1 cellular context compared by ENCODE assay signal in genomic region chr12:56636675-56637540, GRCh38.
TF ChIP-seq lines count a peak whose summit lies in the region.

No MANE protein-coding gene starts in this region.

TF ChIP-seq in HepG2, 621 proteins besides CTCF, POLR2A, EP300 and RAD21 (continued from another document and continues in another):
- TF ChIP-seq TBX2 (CRISPR knock-in tag; IDR thresholded peaks at IDR 0.05; ENCODE audit: borderline replicate concordance) (peak; percentile 67), THAP9 (CRISPR knock-in tag; IDR thresholded peaks at IDR 0.05; ENCODE audit: borderline replicate concordance) (no peak), ZBTB42 (CRISPR knock-in tag; IDR thresholded peaks at IDR 0.05) (no peak), ZNF678 (CRISPR knock-in tag; IDR thresholded peaks at IDR 0.05) (no peak), ZMAT3 (CRISPR knock-in tag; conservative IDR thresholded peaks at IDR 0.05) (no peak), ZNF780A (CRISPR knock-in tag; IDR thresholded peaks at IDR 0.05) (no peak), SNAPC2 (CRISPR knock-in tag; IDR thresholded peaks at IDR 0.05) (no peak), SNAI1 (CRISPR knock-in tag; IDR thresholded peaks at IDR 0.05; ENCODE audit: borderline replicate concordance) (no peak), MEF2D (CRISPR knock-in tag; IDR thresholded peaks at IDR 0.05) (peak; percentile 42; the same call in 1 of the 2 replicates), ZNF83 (CRISPR knock-in tag; IDR thresholded peaks at IDR 0.05; ENCODE audit: borderline replicate concordance) (no peak), ZNF547 (CRISPR knock-in tag; IDR thresholded peaks at IDR 0.05) (no peak), REPIN1 (CRISPR knock-in tag; IDR thresholded peaks at IDR 0.05; ENCODE audit: borderline replicate concordance, low read depth) (peak; percentile 68; the same call in 1 of the 2 replicates), ISL2 (CRISPR knock-in tag; IDR thresholded peaks at IDR 0.05) (peak; percentile 39; the same call in 1 of the 2 replicates), ZNF382 (CRISPR knock-in tag; IDR thresholded peaks at IDR 0.05; ENCODE audit: borderline replicate concordance) (no peak), MBNL3 (CRISPR knock-in tag; conservative IDR thresholded peaks at IDR 0.05) (no peak), HCFC1 (IDR thresholded peaks at IDR 0.05; ENCODE audit: low read depth, low read length) (no peak), UBTF (CRISPR knock-in tag; IDR thresholded peaks at IDR 0.05) (no peak), ARID3A (IDR thresholded peaks at IDR 0.05; ENCODE audit: low read depth, low read length) (peak; percentile 37; the same call in 1 of the 2 replicates), ZSCAN25 (CRISPR knock-in tag; IDR thresholded peaks at IDR 0.05) (no peak), ZNF251 (CRISPR knock-in tag; IDR thresholded peaks at IDR 0.05) (no peak), ZXDC (CRISPR knock-in tag; IDR thresholded peaks at IDR 0.05) (no peak), ZSCAN21 (CRISPR knock-in tag; IDR thresholded peaks at IDR 0.05; ENCODE audit: borderline replicate concordance) (no peak), PHF21A (CRISPR knock-in tag; IDR thresholded peaks at IDR 0.05) (peak; percentile 95), FUBP1 (CRISPR knock-in tag; IDR thresholded peaks at IDR 0.05; ENCODE audit: borderline replicate concordance) (no peak), FOXC1 (CRISPR knock-in tag; IDR thresholded peaks at IDR 0.05; ENCODE audit: borderline replicate concordance) (no peak), CREB1 (IDR thresholded peaks at IDR 0.05) (peak; percentile 76), CREB1 (CRISPR knock-in tag; IDR thresholded peaks at IDR 0.05) (peak; percentile 91), ZNF792 (CRISPR knock-in tag; IDR thresholded peaks at IDR 0.05) (peak; percentile 67), HNF4A (CRISPR knock-in tag; IDR thresholded peaks at IDR 0.05) (peak; percentile 53), BCL3 (CRISPR knock-in tag; IDR thresholded peaks at IDR 0.05) (no peak), ZNF660 (CRISPR knock-in tag; IDR thresholded peaks at IDR 0.05; ENCODE audit: borderline replicate concordance, low read depth) (no peak), ZNF619 (CRISPR knock-in tag; IDR thresholded peaks at IDR 0.05) (no peak), KMT2A (CRISPR knock-in tag; IDR thresholded peaks at IDR 0.05) (peak; percentile 78; the same call in 1 of the 2 replicates), ZFP91 (CRISPR knock-in tag; IDR thresholded peaks at IDR 0.05; ENCODE audit: borderline replicate concordance) (peak; percentile 57), ZNF510 (CRISPR knock-in tag; IDR thresholded peaks at IDR 0.05; ENCODE audit: low read depth) (no peak), RNF2 (conservative IDR thresholded peaks at IDR 0.05; ENCODE audit: low read depth) (no peak), TEAD3 (CRISPR knock-in tag; optimal IDR thresholded peaks at IDR 0.05; ENCODE audit: borderline replicate concordance) (peak; percentile 67), YEATS4 (CRISPR knock-in tag; IDR thresholded peaks at IDR 0.05; ENCODE audit: borderline replicate concordance) (no peak; the same call in 1 of the 2 replicates), SKIL (CRISPR knock-in tag; IDR thresholded peaks at IDR 0.05; ENCODE audit: borderline replicate concordance) (no peak), KLF15 (CRISPR knock-in tag; IDR thresholded peaks at IDR 0.05; ENCODE audit: borderline replicate concordance) (no peak), ELF4 (CRISPR knock-in tag; IDR thresholded peaks at IDR 0.05; ENCODE audit: borderline replicate concordance) (peak; percentile 50; the same call in 1 of the 2 replicates), ZFP37 (CRISPR knock-in tag; IDR thresholded peaks at IDR 0.05; ENCODE audit: borderline replicate concordance) (no peak), FOXJ3 (CRISPR knock-in tag; IDR thresholded peaks at IDR 0.05; ENCODE audit: borderline replicate concordance) (peak; percentile 63), BCLAF1 (IDR thresholded peaks at IDR 0.05) (no peak)
